Comparison of ENCODE assay signal across 22 cellular contexts in the genomic region with DNA sequence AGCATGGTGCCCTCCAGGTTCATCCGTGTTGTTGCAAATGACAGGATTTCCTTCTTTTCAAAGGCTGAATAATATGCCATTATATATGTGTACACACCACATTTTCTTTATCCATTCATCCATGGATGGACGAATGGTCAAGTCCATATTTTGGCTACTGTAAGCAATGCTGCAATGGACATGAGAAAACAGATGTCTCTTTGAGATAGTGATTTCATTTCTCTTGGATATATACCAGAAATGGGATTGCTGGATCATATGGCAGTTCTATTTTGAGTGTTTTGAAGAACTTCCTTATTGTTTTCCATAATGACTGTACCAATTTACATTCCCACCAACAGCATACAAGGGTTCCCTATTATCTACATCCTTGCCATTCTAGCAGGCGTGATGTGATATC.
"Had no signal": no experiment of that assay in that cellular context is flagged by ENCODE, and none has a peak within 500 bp of the region (broad histone marks: within the 10 kb centered on the region; RNA-seq: fewer than 3 reads in every experiment).

No MANE protein-coding gene starts in this region.

- H3K4me1 Mint-ChIP-seq: endodermal cell; memory B cell; natural killer cell; stimulated activated effector memory CD8-positive, alpha-beta T cell treated with anti-CD3 and anti-CD28 coated beads, Interleukin-12 subunit alpha, Interleukin-12 subunit beta, amount 100 ng/mL, for 72 hours had no signal

- ATAC-seq: gastrocnemius medialis; heart left ventricle; left lobe of liver; natural killer cell; psoas muscle; right cardiac atrium; stimulated activated effector memory CD8-positive, alpha-beta T cell treated with anti-CD3 and anti-CD28 coated beads, Interleukin-12 subunit alpha, Interleukin-12 subunit beta, amount 100 ng/mL, for 72 hours had no signal

- H3K27me3 Mint-ChIP-seq: memory B cell had no signal

- H3K27ac Mint-ChIP-seq: endodermal cell; memory B cell; natural killer cell; stimulated activated effector memory CD8-positive, alpha-beta T cell treated with anti-CD3 and anti-CD28 coated beads, Interleukin-12 subunit alpha, Interleukin-12 subunit beta, amount 100 ng/mL, for 72 hours had no signal

- H3K4me3 Mint-ChIP-seq: endodermal cell; memory B cell; natural killer cell; stimulated activated effector memory CD8-positive, alpha-beta T cell treated with anti-CD3 and anti-CD28 coated beads, Interleukin-12 subunit alpha, Interleukin-12 subunit beta, amount 100 ng/mL, for 72 hours had no signal

- DNase-seq: effector CD8-positive, alpha-beta T cell; endodermal cell; esophagus squamous epithelium; gastrocnemius medialis; heart left ventricle; kidney; natural killer cell; occipital lobe; ovary; posterior cingulate gyrus; psoas muscle; right cardiac atrium; sigmoid colon; stimulated activated CD4-positive, alpha-beta T cell treated with anti-CD3 and anti-CD28 coated beads, Interleukin-2, amount 100 ng/mL, for 24 hours; stimulated activated CD4-positive, alpha-beta T cell treated with anti-CD3 and anti-CD28 coated beads, Interleukin-4, amount 100 ng/mL, for 24 hours; stimulated activated naive CD4-positive, alpha-beta T cell treated with Interleukin-2 at 50 U/mL for 16 hours; stomach; thyroid gland; trophoblast cell had no signal

- H3K36me3 Mint-ChIP-seq: memory B cell; natural killer cell; stimulated activated effector memory CD8-positive, alpha-beta T cell treated with anti-CD3 and anti-CD28 coated beads, Interleukin-12 subunit alpha, Interleukin-12 subunit beta, amount 100 ng/mL, for 72 hours had no signal
